In the genomic region with DNA sequence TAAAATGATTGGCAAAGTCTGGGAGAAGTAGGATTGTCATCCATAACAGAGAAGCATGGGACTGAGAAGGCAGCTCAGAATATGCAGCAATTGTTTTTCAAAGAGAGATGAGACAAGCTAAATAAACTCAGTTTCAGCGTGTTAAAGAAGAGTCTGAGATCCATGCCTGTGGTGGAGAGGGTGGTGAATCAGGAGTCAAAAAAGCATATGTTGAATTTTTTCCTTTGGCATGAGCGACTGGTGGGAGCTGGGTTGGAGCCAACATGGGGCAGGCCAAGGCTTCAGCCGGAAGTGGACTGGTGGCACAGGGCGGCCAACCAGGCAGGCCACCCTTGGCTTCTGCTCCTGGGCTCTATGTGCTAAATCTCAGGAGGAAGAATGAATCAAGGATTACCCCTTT, we compare ENCODE assay signal across 19 cellular contexts.
DNase-seq lines count a peak whose midpoint lies in the region; ATAC-seq, FAIRE-seq and TF ChIP-seq lines count a peak whose summit lies in the region.
"Had no signal": no experiment of that assay in that cellular context is flagged by ENCODE, and none has a peak within 500 bp of the region (broad histone marks: within the 10 kb centered on the region; RNA-seq: fewer than 3 reads in every experiment).

No MANE protein-coding gene starts in this region.

- no peak for ATAC-seq in GM19328 (IDR thresholded peaks at IDR 0.05; ENCODE audit: unreplicated experiment)

- H3K9me3 ChIP-seq in adipocyte (ENCODE audit: control insufficient read depth, low read length) (no peaks in the 10 kb centered on the region), mesodermal cell (ENCODE audit: control insufficient read depth, low read length) (no peaks in the 10 kb centered on the region)
- no peaks in the 10 kb centered on the region for H3K9me3 ChIP-seq in CD4-positive, alpha-beta memory T cell (ENCODE audit: control insufficient read depth in 1 of 2, low read length in 2 of 2)
- H3K9me3 ChIP-seq: BLaER1, SK-N-SH, stomach, upper lobe of right lung had no signal

- intact Hi-C loops in CD4-positive, alpha-beta memory T cell (cut with micrococcal nuclease) = no loop called here

- H3K27me3 Mint-ChIP-seq in HFFc6 (ENCODE audit: insufficient read depth) = no peaks in the 10 kb centered on the region
- H3K27me3 Mint-ChIP-seq in CD4-positive, alpha-beta memory T cell = peaks cover 8 to 34% of the 10 kb centered on the region in 2 donors

- H3K4me1 ChIP-seq in adipocyte (ENCODE audit: control insufficient read depth, insufficient read depth, low read length) (peaks cover 29% of the 10 kb centered on the region), mesodermal cell (ENCODE audit: control insufficient read depth, insufficient read depth, low read length, poor library complexity, severe bottlenecking) (peaks cover 18% of the 10 kb centered on the region)
- no peaks in the 10 kb centered on the region for H3K4me1 ChIP-seq in CD4-positive, alpha-beta memory T cell (ENCODE audit: insufficient read depth, low read length)

- 91 to 94% methylated on average over 4 of the region's 4 CpGs for WGBS in mesodermal cell (ENCODE audit: insufficient coverage in 2 of 2), 2 experiments

- TF ChIP-seq POLR2A in GM12892 (IDR thresholded peaks at IDR 0.05; ENCODE audit: low read depth, low read length) = no peak

- H3K9me3 Mint-ChIP-seq in HFFc6 = no peaks in the 10 kb centered on the region
- H3K9me3 Mint-ChIP-seq in CD4-positive, alpha-beta memory T cell = no peaks in the 10 kb centered on the region
- H3K9me3 Mint-ChIP-seq: activated CD4-positive, alpha-beta memory T cell treated with anti-CD3 and anti-CD28 coated beads for 36 hours; central memory CD8-positive, alpha-beta T cell; T-helper 2 cell treated with Interferon-gamma antibody and Interleukin-4, amounts not matched to agents 5 μg/mL and 100 μg/mL, for 36 hours had no signal

- no peaks in the 10 kb centered on the region for H3K27me3 ChIP-seq in adipocyte (replicated peaks; ENCODE audit: control insufficient read depth, insufficient read depth, low read length)
- H3K27me3 ChIP-seq in CD4-positive, alpha-beta memory T cell (ENCODE audit: insufficient read depth, low read length) = no peaks in the 10 kb centered on the region
- H3K27me3 ChIP-seq: BLaER1, stomach, upper lobe of right lung had no signal

- peaks cover 66% of the 10 kb centered on the region for H3K4me1 Mint-ChIP-seq in HFFc6 (ENCODE audit: low read depth)
- peaks cover 0 to 5% (median 0%) of the 10 kb centered on the region in 4 donors for H3K4me1 Mint-ChIP-seq in CD4-positive, alpha-beta memory T cell
- H3K4me1 Mint-ChIP-seq: central memory CD8-positive, alpha-beta T cell had no signal

- no peak overlapping the region for H3K9ac ChIP-seq in adipocyte (ENCODE audit: low read length)
- H3K9ac ChIP-seq: BLaER1, SK-N-SH had no signal

- H3K27ac Mint-ChIP-seq in HFFc6 = peak overlapping the region; percentile 76
- no peak overlapping the region for H3K27ac Mint-ChIP-seq in CD4-positive, alpha-beta memory T cell
- H3K27ac Mint-ChIP-seq: activated CD4-positive, alpha-beta memory T cell treated with anti-CD3 and anti-CD28 coated beads for 36 hours; T-helper 2 cell treated with Interferon-gamma antibody and Interleukin-4, amounts not matched to agents 5 μg/mL and 100 μg/mL, for 36 hours had no signal

- H3K36me3 ChIP-seq in adipocyte (ENCODE audit: control insufficient read depth, insufficient read depth, low read length, severe bottlenecking) (no peaks in the 10 kb centered on the region), mesodermal cell (ENCODE audit: control insufficient read depth, insufficient read depth, low read length) (no peaks in the 10 kb centered on the region)
- H3K36me3 ChIP-seq in CD4-positive, alpha-beta memory T cell (ENCODE audit: insufficient read depth, low read length) = no peaks in the 10 kb centered on the region
- H3K36me3 ChIP-seq: BLaER1, stomach, upper lobe of right lung had no signal

- peak overlapping the region; percentile 44 for H3K4me3 Mint-ChIP-seq in HFFc6
- no peak overlapping the region for H3K4me3 Mint-ChIP-seq in CD4-positive, alpha-beta memory T cell
- H3K4me3 Mint-ChIP-seq: activated CD4-positive, alpha-beta memory T cell treated with anti-CD3 and anti-CD28 coated beads for 36 hours; central memory CD8-positive, alpha-beta T cell; T-helper 2 cell treated with Interferon-gamma antibody and Interleukin-4, amounts not matched to agents 5 μg/mL and 100 μg/mL, for 36 hours had no signal

- peak overlapping the region; percentile 8 for H3K4me3 ChIP-seq in adipocyte (ENCODE audit: low read length)
- H3K4me3 ChIP-seq in mesodermal cell (ENCODE audit: extremely low read depth, insufficient read depth, low read length, poor library complexity, severe bottlenecking) = no peak overlapping the region
- no peak overlapping the region for H3K4me3 ChIP-seq in CD4-positive, alpha-beta memory T cell (ENCODE audit: low read length in 2 of 2)
- H3K4me3 ChIP-seq: BLaER1, stomach, upper lobe of right lung had no signal

- H3K36me3 Mint-ChIP-seq in HFFc6 (ENCODE audit: low read depth) = no peaks in the 10 kb centered on the region; the same call in 1 of the 2 replicates
- H3K36me3 Mint-ChIP-seq in CD4-positive, alpha-beta memory T cell = no peaks in the 10 kb centered on the region
- H3K36me3 Mint-ChIP-seq: activated CD4-positive, alpha-beta memory T cell treated with anti-CD3 and anti-CD28 coated beads for 36 hours had no signal

- peak overlapping the region; percentile 90 for H3K27ac ChIP-seq in mesodermal cell (ENCODE audit: low read depth, low read length, severe bottlenecking)
- H3K27ac ChIP-seq in CD4-positive, alpha-beta memory T cell (ENCODE audit: low read depth, low read length) = no peak overlapping the region
- H3K27ac ChIP-seq: BLaER1, stomach, upper lobe of right lung had no signal

- POLR2A ChIA-PET in CD4-positive, alpha-beta memory T cell (lab: Charles Lee; ENCODE audit: partially characterized antibody) = no interaction called here

- DNase-seq in HFFc6 = peak; percentile 52
- peak; percentile 16 for DNase-seq in adipocyte (ENCODE audit: low read depth)
- peak; percentile 50 for DNase-seq in urothelium cell line (ENCODE audit: low spot score)
- DNase-seq in CD4-positive, alpha-beta memory T cell = no peak
- DNase-seq in GM12892 (ENCODE audit: insufficient read length) = no peak
- DNase-seq: activated CD4-positive, alpha-beta memory T cell treated with anti-CD3 and anti-CD28 coated beads for 36 hours; activated naive CD4-positive, alpha-beta T cell; erythroblast; NCI-H1092 treated with DMSO at 0.1 percent for 48 hours; NCI-H2081; SK-N-SH; stimulated activated CD4-positive, alpha-beta T cell treated with anti-CD3 and anti-CD28 coated beads, Interleukin-12 subunit alpha, Interleukin-12 subunit beta, amount 100 ng/mL, for 4 hours; stomach; upper lobe of right lung had no signal

- FAIRE-seq in urothelium cell line (lab: Jason Lieb, UNC) (no peak), GM12892 (lab: Jason Lieb, UNC) (no peak)

- no peak for TF ChIP-seq CTCF in HFFc6 (IDR thresholded peaks at IDR 0.05)

- CTCF ChIA-PET in CD4-positive, alpha-beta memory T cell (lab: Charles Lee; ENCODE audit: partially characterized antibody) = no interaction called here

Comparison
In these comparisons a context has a peak if more than half of its experiments do, and no peak if none do; other contexts are left out.
1. DNase-seq: peak in HFFc6 (single experiment), adipocyte (single experiment) and urothelium cell line (single experiment); none in CD4-positive, alpha-beta memory T cell (0 of 5) and GM12892 (single experiment).